In the genomic region with DNA sequence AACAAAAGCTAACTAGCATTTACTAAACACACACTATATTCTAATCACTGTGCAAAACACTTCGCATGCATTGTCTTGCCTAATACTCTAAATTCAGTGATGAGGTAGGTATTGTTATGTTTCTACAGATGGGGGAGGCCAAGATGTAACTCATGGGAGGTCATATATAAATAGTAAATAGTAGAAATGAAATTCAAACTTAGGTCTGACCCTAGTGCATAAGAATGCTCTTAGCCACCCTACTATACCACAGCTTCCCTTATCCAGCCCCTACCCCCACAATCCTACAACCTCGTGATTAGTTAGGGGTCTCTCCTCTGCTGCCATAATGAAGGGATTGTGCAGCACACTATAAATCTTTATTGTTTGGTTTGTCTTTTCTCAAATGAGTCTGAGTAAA, we compare ENCODE assay signal across 17 cellular contexts. TPM values are rescaled to one million over a fixed set of nuclear protein-coding genes. Genes with fewer than 3 reads are reported as not detected.
DNase-seq lines count a peak whose midpoint lies in the region; ATAC-seq and TF ChIP-seq lines count a peak whose summit lies in the region.
"Had no signal": no experiment of that assay in that cellular context is flagged by ENCODE, and none has a peak within 500 bp of the region (broad histone marks: within the 10 kb centered on the region; RNA-seq: fewer than 3 reads in every experiment).

No MANE protein-coding gene starts in this region.

- H3K4me1 Mint-ChIP-seq in activated T-cell treated with anti-CD3 and anti-CD28 coated beads, Interleukin-2, amount 50 U/mL, for 24 hours (ENCODE audit: low read depth): peaks cover 68% of the 10 kb centered on the region
- H3K4me1 Mint-ChIP-seq in activated naive CD8-positive, alpha-beta T cell treated with anti-CD3 and anti-CD28 coated beads, Interleukin-2, amount 50 U/mL, for 24 hours: peaks cover 69% of the 10 kb centered on the region

- no peak for TF ChIP-seq EP300 in sigmoid colon (IDR thresholded peaks at IDR 0.05)

- H3K79me2 ChIP-seq in osteoblast (ENCODE audit: insufficient read depth, low read length): peaks cover 91% of the 10 kb centered on the region

- peaks cover 47% of the 10 kb centered on the region for H3K4me1 ChIP-seq in osteoblast (ENCODE audit: insufficient read depth, low read length)
- H3K4me1 ChIP-seq in sigmoid colon: peaks cover 0 to 55% (median 43%) of the 10 kb centered on the region in 4 donors

- peak overlapping the region; percentile 97 for H3K4me3 Mint-ChIP-seq in activated T-cell treated with anti-CD3 and anti-CD28 coated beads, Interleukin-2, amount 50 U/mL, for 24 hours
- peak overlapping the region; percentile 1 for H3K4me3 Mint-ChIP-seq in activated naive CD8-positive, alpha-beta T cell treated with anti-CD3 and anti-CD28 coated beads, Interleukin-2, amount 50 U/mL, for 24 hours
- H3K4me3 Mint-ChIP-seq: mesothelial cell of epicardium had no signal

- no peak for DNase-seq in activated T-cell treated with anti-CD3 and anti-CD28 coated beads, Interleukin-2, amount 50 U/mL, for 24 hours
- DNase-seq in activated T-cell treated with anti-CD3 and anti-CD28 coated beads for 4 hours: no peak
- DNase-seq in MV-4-11 (lab: John Stamatoyannopoulos, UW): peak; percentile 15
- DNase-seq in activated naive CD8-positive, alpha-beta T cell treated with anti-CD3 and anti-CD28 coated beads, Interleukin-2, amount 50 U/mL, for 24 hours: no peak
- no peak for DNase-seq in osteoblast (ENCODE audit: insufficient read length, low spot score, missing footprints)
- DNase-seq in AML-193 (lab: John Stamatoyannopoulos, UW): no peak
- DNase-seq in sigmoid colon: no peak
- no peak for DNase-seq in stimulated activated naive CD4-positive, alpha-beta T cell treated with Interleukin-2 at 50 U/mL for 16 hours (lab: John Stamatoyannopoulos, UW)
- DNase-seq: activated gamma-delta T cell; central memory CD4-positive, alpha-beta T cell; KBM-7; NCI-H1417 treated with DMSO at 0.1 percent for 48 hours; nucleus accumbens; OCI-M1; T-cell had no signal

- H3K27me3 ChIP-seq in osteoblast (ENCODE audit: insufficient read depth, low read length) (no peaks in the 10 kb centered on the region), sigmoid colon (no peaks in the 10 kb centered on the region)

- peak overlapping the region; percentile 92 for H3K27ac Mint-ChIP-seq in activated T-cell treated with anti-CD3 and anti-CD28 coated beads, Interleukin-2, amount 50 U/mL, for 24 hours
- peak overlapping the region; percentile 48 for H3K27ac Mint-ChIP-seq in activated naive CD8-positive, alpha-beta T cell treated with anti-CD3 and anti-CD28 coated beads, Interleukin-2, amount 50 U/mL, for 24 hours
- H3K27ac Mint-ChIP-seq: mesothelial cell of epicardium, T-cell had no signal

- no peaks in the 10 kb centered on the region for H3K9me3 ChIP-seq in osteoblast (ENCODE audit: low read depth, low read length)
- H3K9me3 ChIP-seq in sigmoid colon: no peaks in the 10 kb centered on the region

- peaks cover 45% of the 10 kb centered on the region for H4K20me1 ChIP-seq in osteoblast (ENCODE audit: insufficient read depth, low read length)

- ATAC-seq in activated naive CD8-positive, alpha-beta T cell treated with anti-CD3 and anti-CD28 coated beads, Interleukin-2, amount 50 U/mL, for 24 hours: no peak
- ATAC-seq: T-cell had no signal

- peaks cover 90% of the 10 kb centered on the region for H3K36me3 Mint-ChIP-seq in activated T-cell treated with anti-CD3 and anti-CD28 coated beads, Interleukin-2, amount 50 U/mL, for 24 hours (ENCODE audit: low read depth)
- peaks cover 37% of the 10 kb centered on the region for H3K36me3 Mint-ChIP-seq in activated naive CD8-positive, alpha-beta T cell treated with anti-CD3 and anti-CD28 coated beads, Interleukin-2, amount 50 U/mL, for 24 hours (ENCODE audit: low read depth)
- H3K36me3 Mint-ChIP-seq: mesothelial cell of epicardium had no signal

- H3K9me3 Mint-ChIP-seq in activated T-cell treated with anti-CD3 and anti-CD28 coated beads, Interleukin-2, amount 50 U/mL, for 24 hours: no peaks in the 10 kb centered on the region
- H3K9me3 Mint-ChIP-seq in activated naive CD8-positive, alpha-beta T cell treated with anti-CD3 and anti-CD28 coated beads, Interleukin-2, amount 50 U/mL, for 24 hours: no peaks in the 10 kb centered on the region
- H3K9me3 Mint-ChIP-seq: mesothelial cell of epicardium, T-cell had no signal

- TF ChIP-seq CTCF in osteoblast (IDR thresholded peaks at IDR 0.05; ENCODE audit: extremely low read depth, low read depth, low read length): no peak
- TF ChIP-seq CTCF in sigmoid colon (IDR thresholded peaks at IDR 0.05): no peak

- H3K36me3 ChIP-seq in osteoblast (ENCODE audit: insufficient read depth, low read length) (peaks cover 3% of the 10 kb centered on the region), sigmoid colon (peaks cover 0 to 20% (median 0%) of the 10 kb centered on the region in 4 donors)

- peak overlapping the region; percentile 98 for H3K27ac ChIP-seq in osteoblast (ENCODE audit: low read depth, low read length)
- no peak overlapping the region for H3K27ac ChIP-seq in sigmoid colon

- TF ChIP-seq POLR2A in sigmoid colon (IDR thresholded peaks at IDR 0.05): no peak

- H3K4me3 ChIP-seq in osteoblast (ENCODE audit: insufficient read depth, low read length) (no peak overlapping the region), sigmoid colon (no peak overlapping the region)
- H3K4me3 ChIP-seq: skin epidermis had no signal

- intact Hi-C loops in sigmoid colon (cut with DNase I): no loop called here

- no peaks in the 10 kb centered on the region for H3K27me3 Mint-ChIP-seq in activated T-cell treated with anti-CD3 and anti-CD28 coated beads, Interleukin-2, amount 50 U/mL, for 24 hours
- H3K27me3 Mint-ChIP-seq in activated naive CD8-positive, alpha-beta T cell treated with anti-CD3 and anti-CD28 coated beads, Interleukin-2, amount 50 U/mL, for 24 hours: no peaks in the 10 kb centered on the region
- H3K27me3 Mint-ChIP-seq: T-cell had no signal

- WGBS in sigmoid colon, 2 donors: 72 to 87% methylated on average over 2 of the region's 2 CpGs

- peak overlapping the region; percentile 27 for H3K4me2 ChIP-seq in osteoblast (ENCODE audit: insufficient read depth, low read length)

- H2AFZ ChIP-seq in osteoblast (ENCODE audit: low read length): no peak overlapping the region

RNA-seq across cellular contexts. Expression of a gene that starts 3.3 kb away (rescaled TPM):
- total RNA-seq in osteoblast (17.7 and 27.9 TPM in 2 replicates), sigmoid colon (10 to 100 TPM; 40.7 to 63.4 (median 45.9) TPM)
- 100 to 1,000 TPM in 2 of 3 donors, 10 to 100 TPM in 1; 82.3 to 115 (median 104) TPM for polyA plus RNA-seq in sigmoid colon

RNA-seq across cellular contexts. Expression of a gene that starts 3.3 kb away (rescaled TPM):
- total RNA-seq in osteoblast (23.9 and 28.0 TPM in 2 replicates), sigmoid colon (10 to 100 TPM; 24.4 to 39.6 (median 33.1) TPM)
- 10 to 100 TPM; 46.8 to 66.6 (median 66.5) TPM for polyA plus RNA-seq in sigmoid colon

RNA-seq across cellular contexts. Expression of a gene that starts 16.4 kb away (rescaled TPM):
- total RNA-seq in osteoblast (1.4 and 1.5 TPM in 2 replicates), sigmoid colon (10 to 100 TPM in 2 of 4 donors, 1 to 10 TPM in 2; 5.8 to 14.1 (median 10.8) TPM)
- 10 to 100 TPM in 1 of 3 donors, 1 to 10 TPM in 2; 4.7 to 11.1 (median 9.6) TPM for polyA plus RNA-seq in sigmoid colon

RNA-seq across cellular contexts. Expression of a gene that starts 17.9 kb away (rescaled TPM):
- total RNA-seq in osteoblast (36.6 and 41.0 TPM in 2 replicates), sigmoid colon (10 to 100 TPM; 27.7 to 34.2 (median 30.2) TPM)
- 10 to 100 TPM; 24.0 to 30.6 (median 30.5) TPM for polyA plus RNA-seq in sigmoid colon

RNA-seq across cellular contexts. Expression of a gene that starts 25.2 kb away (rescaled TPM):
- total RNA-seq in osteoblast (under 0.01 TPM in 2 replicates), sigmoid colon (not detected)
- 1 to 10 TPM in 2 of 3 donors, not detected in 1; 1.2 to 2.8 TPM for polyA plus RNA-seq in sigmoid colon
